18 cellular contexts compared by ENCODE assay signal in genomic region chr13:94640676-94641075, GRCh38. TPM values are rescaled to one million over a fixed set of nuclear protein-coding genes. Genes with fewer than 3 reads are reported as not detected.
A peak's percentile ranks its signal among the peaks of the same experiment; 100 is the strongest.
DNase-seq lines count a peak whose midpoint lies in the region; TF ChIP-seq lines count a peak whose summit lies in the region.
"Had no signal": no experiment of that assay in that cellular context is flagged by ENCODE, and none has a peak within 500 bp of the region (broad histone marks: within the 10 kb centered on the region; RNA-seq: fewer than 3 reads in every experiment).

No MANE protein-coding gene starts in this region.

- H2AFZ ChIP-seq in mammary epithelial cell (ENCODE audit: low read depth, low read length): no peak overlapping the region
- no peak overlapping the region for H2AFZ ChIP-seq in hepatocyte
- H2AFZ ChIP-seq: parathyroid adenoma had no signal

- H3K9me3 ChIP-seq in mammary epithelial cell (replicated peaks; ENCODE audit: insufficient read depth, low read length) (no peaks in the 10 kb centered on the region), hepatocyte (ENCODE audit: low read depth) (no peaks in the 10 kb centered on the region), suprapubic skin (no peaks in the 10 kb centered on the region), HAP-1 (no peaks in the 10 kb centered on the region), vagina (no peaks in the 10 kb centered on the region)
- H3K9me3 ChIP-seq: thoracic aorta had no signal

- no peak overlapping the region for H3K9ac ChIP-seq in mammary epithelial cell (ENCODE audit: insufficient read depth, low read length)
- H3K9ac ChIP-seq: parathyroid adenoma had no signal

- H3K9me2 ChIP-seq in hepatocyte (replicated peaks; ENCODE audit: insufficient read depth): no peaks in the 10 kb centered on the region

- WGBS in mammary epithelial cell (ENCODE audit: low coverage, missing lambda C conversion rate): 51% methylated on average over 3 of the region's 3 CpGs
- 34% methylated on average over 3 of the region's 3 CpGs for WGBS in hepatocyte (ENCODE audit: low lambda C conversion rate, missing lambda C conversion rate)
- 39% methylated on average over 3 of the region's 3 CpGs for WGBS in suprapubic skin

- TF ChIP-seq POLR2A in suprapubic skin (IDR thresholded peaks at IDR 0.05): no peak
- no peak for TF ChIP-seq POLR2A in vagina (IDR thresholded peaks at IDR 0.05)

- H3K36me3 ChIP-seq in mammary epithelial cell (ENCODE audit: insufficient read depth, low read length) (no peaks in the 10 kb centered on the region), hepatocyte (replicated peaks; ENCODE audit: insufficient read depth, low read depth) (no peaks in the 10 kb centered on the region), suprapubic skin (no peaks in the 10 kb centered on the region), HAP-1 (replicated peaks) (no peaks in the 10 kb centered on the region), vagina (no peaks in the 10 kb centered on the region)
- H3K36me3 ChIP-seq: thoracic aorta had no signal

- H3K4me1 ChIP-seq in mammary epithelial cell (ENCODE audit: insufficient read depth, low read length): peaks cover 24% of the 10 kb centered on the region
- H3K4me1 ChIP-seq in hepatocyte (ENCODE audit: insufficient read depth): peaks cover 10% of the 10 kb centered on the region
- peaks cover 9% of the 10 kb centered on the region for H3K4me1 ChIP-seq in suprapubic skin
- no peaks in the 10 kb centered on the region for H3K4me1 ChIP-seq in HAP-1
- peaks cover 14% of the 10 kb centered on the region for H3K4me1 ChIP-seq in vagina
- H3K4me1 ChIP-seq: parathyroid adenoma had no signal

- peak overlapping the region; percentile 91 for H3K27ac ChIP-seq in mammary epithelial cell (ENCODE audit: insufficient read depth, low read depth, low read length)
- H3K27ac ChIP-seq in hepatocyte: no peak overlapping the region
- H3K27ac ChIP-seq in suprapubic skin: peak overlapping the region; percentile 44
- H3K27ac ChIP-seq in vagina: no peak overlapping the region
- H3K27ac ChIP-seq: parathyroid adenoma, thoracic aorta had no signal

- DNase-seq in HCEC 1CT (peak; percentile 43), mammary epithelial cell (peak; percentile 41), hepatocyte (ENCODE audit: low spot score) (no peak), suprapubic skin (ENCODE audit: low spot score in 2 of 2) (no peak), DMS153 (lab: John Stamatoyannopoulos, UW) (no peak), HAP-1 (ENCODE audit: low spot score in 2 of 2) (no peak), vagina (ENCODE audit: extremely low spot score in 2 of 2) (no peak)
- DNase-seq: activated CD4-positive, alpha-beta T cell treated with anti-CD3 and anti-CD28 coated beads, Interleukin-2, amount 50 U/mL, for 48 hours; amygdala; CD8-positive, alpha-beta T cell; DMS79 treated with DMSO at 0.1 percent for 48 hours; effector memory CD4-positive, alpha-beta T cell; kidney; naive B cell; NCI-H1105; NCI-H2081 treated with DMSO at 0.1 percent for 48 hours had no signal

- intact Hi-C loops in mammary epithelial cell (cut with micrococcal nuclease) (loop anchor here (1.0 kb wide), 1 partner anchor 16 kb away; no protein-coding TSS in a partner anchor), vagina (cut with DNase I) (no loop called here)

- in situ Hi-C loops in mammary epithelial cell (cut with MboI; ENCODE audit: low sequenced_read_pairs in 2 of 2) (no loop called here), HAP-1 (cut with MboI; ENCODE audit: low sequenced_read_pairs) (loop anchor here (25.0 kb wide), 1 partner anchor 772 kb away; no protein-coding TSS in a partner anchor)

- no peak for TF ChIP-seq CTCF in mammary epithelial cell (conservative IDR thresholded peaks at IDR 0.05 in 1 of 2, IDR thresholded peaks at IDR 0.05 in 1 of 2; ENCODE audit: extremely low read depth in 1 of 2, insufficient read depth in 1 of 2, low read depth in 1 of 2, low read length in 2 of 2)
- no peak for TF ChIP-seq CTCF in hepatocyte (IDR thresholded peaks at IDR 0.05; ENCODE audit: poor library complexity)
- TF ChIP-seq CTCF in suprapubic skin (IDR thresholded peaks at IDR 0.05): no peak
- TF ChIP-seq CTCF in vagina (IDR thresholded peaks at IDR 0.05): no peak

- H4K20me1 ChIP-seq in mammary epithelial cell (ENCODE audit: insufficient read depth, low read length) (no peaks in the 10 kb centered on the region), hepatocyte (ENCODE audit: insufficient read depth, poor library complexity, severe bottlenecking) (no peaks in the 10 kb centered on the region)

- CTCF ChIA-PET in mammary epithelial cell (lab: Charles Lee; ENCODE audit: low non-redundant PET): no interaction called here

- H3K4me3 ChIP-seq in mammary epithelial cell (replicated peaks in 1 of 3; ENCODE audit: insufficient read depth in 1 of 3, low read depth in 2 of 3, low read length in 3 of 3): no peak overlapping the region
- no peak overlapping the region for H3K4me3 ChIP-seq in hepatocyte
- H3K4me3 ChIP-seq in suprapubic skin: no peak overlapping the region
- H3K4me3 ChIP-seq in HAP-1: no peak overlapping the region
- no peak overlapping the region for H3K4me3 ChIP-seq in vagina
- H3K4me3 ChIP-seq: thoracic aorta had no signal

- TF ChIP-seq EP300 in suprapubic skin (IDR thresholded peaks at IDR 0.05): no peak

- no TSS peak for BruUV-seq in mammary epithelial cell (replicated peaks; lab: Mats Ljungman, UMichigan)

- H3K27me3 ChIP-seq in mammary epithelial cell (ENCODE audit: insufficient read depth, low read length) (no peaks in the 10 kb centered on the region), hepatocyte (no peaks in the 10 kb centered on the region), suprapubic skin (no peaks in the 10 kb centered on the region), HAP-1 (ENCODE audit: low read depth) (no peaks in the 10 kb centered on the region), vagina (no peaks in the 10 kb centered on the region)

- H3K79me2 ChIP-seq in mammary epithelial cell (ENCODE audit: insufficient read depth, low read length) (no peaks in the 10 kb centered on the region), hepatocyte (no peaks in the 10 kb centered on the region)
- H3K79me2 ChIP-seq: parathyroid adenoma had no signal

- dilution Hi-C loops in mammary epithelial cell (cut with HindIII; ENCODE audit: low sequenced_read_pairs): no loop called here

- H3K4me2 ChIP-seq in mammary epithelial cell (ENCODE audit: insufficient read depth, low read depth, low read length) (peak overlapping the region; percentile 87), hepatocyte (peak overlapping the region; percentile 32)

RNA-seq across cellular contexts. Expression of gene GPR180, which starts 39.0 kb away (rescaled TPM):
- total RNA-seq in mammary epithelial cell (10 to 100 TPM in 1 of 2 donors, 1 to 10 TPM in 1; 9.7 to 11.5 TPM), hepatocyte (12.3 and 12.9 TPM in 2 replicates), suprapubic skin (1 to 10 TPM; 2.0 to 4.2 (median 2.8) TPM), vagina (5.6 TPM)
- polyA plus RNA-seq in mammary epithelial cell (4.8 TPM), hepatocyte (5.6 and 5.7 TPM in 2 replicates)
- polyA minus RNA-seq in mammary epithelial cell: 8.2 TPM

RNA-seq across cellular contexts. Expression of gene TGDS, which starts 44.7 kb away (rescaled TPM):
- 10 to 100 TPM; 12.0 to 12.1 TPM for total RNA-seq in mammary epithelial cell
- polyA plus RNA-seq in mammary epithelial cell: 8.6 TPM
- polyA minus RNA-seq in mammary epithelial cell: 4.0 TPM
- 21.5 and 25.3 TPM in 2 replicates for total RNA-seq in hepatocyte
- polyA plus RNA-seq in hepatocyte: 7.8 and 8.6 TPM in 2 replicates
- 1 to 10 TPM; 7.4 to 9.3 (median 8.0) TPM for total RNA-seq in suprapubic skin
- total RNA-seq in vagina: 9.6 TPM

Comparison
In these comparisons a context has a peak if more than half of its experiments do, and no peak if none do; other contexts are left out.
1. DNase-seq: peak in HCEC 1CT (single experiment) and mammary epithelial cell (single experiment); none in hepatocyte (single experiment), suprapubic skin (0 of 2), DMS153 (single experiment), HAP-1 (0 of 2) and vagina (0 of 2).
2. H3K27ac ChIP-seq: peak in mammary epithelial cell (single experiment) and suprapubic skin (single experiment); none in hepatocyte (single experiment) and vagina (single experiment).